Comparison of ENCODE assay signal across 25 cellular contexts in genomic region chr3:192296845-192297244, GRCh38.
"Had no signal": no experiment of that assay in that cellular context is flagged by ENCODE, and none has a peak within 500 bp of the region (broad histone marks: within the 10 kb centered on the region; RNA-seq: fewer than 3 reads in every experiment).

No MANE protein-coding gene starts in this region.

- H3K27me3 ChIP-seq: neural progenitor cell, ovary, right lobe of liver, sigmoid colon, stomach, thyroid gland, tibial nerve, upper lobe of left lung, vagina had no signal

- H3K4me1 ChIP-seq: neural progenitor cell, parathyroid adenoma, psoas muscle, right lobe of liver, sigmoid colon, stomach, thyroid gland, tibial nerve, upper lobe of left lung, vagina had no signal

- H3K4me3 Mint-ChIP-seq: nephron; neural progenitor cell; stimulated activated effector memory CD8-positive, alpha-beta T cell treated with anti-CD3 and anti-CD28 coated beads, Interleukin-12 subunit alpha, Interleukin-12 subunit beta, amount 100 ng/mL, for 72 hours; stimulated activated naive B cell treated with anti-CD40 and anti-IgM and Interleukin-4, amounts not matched to agents 10 μg/mL and 1 μg/mL and 100 μg/mL, for 72 hours; stimulated activated naive CD8-positive, alpha-beta T cell treated with anti-CD3 and anti-CD28 coated beads, Interleukin-15, Interleukin-2, amounts not matched to agents 100 ng/mL and 50 ng/mL, for 24 hours had no signal

- DNase-seq: occipital lobe; ovary; psoas muscle; right cardiac atrium; right lobe of liver; sigmoid colon; small intestine; stimulated activated CD4-positive, alpha-beta T cell treated with anti-CD3 and anti-CD28 coated beads, Interleukin-15, amount 100 ng/mL, for 24 hours; stimulated activated CD4-positive, alpha-beta T cell treated with anti-CD3 and anti-CD28 coated beads, Interleukin-2, amount 100 ng/mL, for 24 hours; stimulated activated CD4-positive, alpha-beta T cell treated with anti-CD3 and anti-CD28 coated beads, Interleukin-2, amount 100 ng/mL, for 48 hours; stimulated activated CD4-positive, alpha-beta T cell treated with anti-CD3 and anti-CD28 coated beads, Interleukin-4, amount 100 ng/mL, for 24 hours; stimulated activated naive B cell treated with anti-CD40 and anti-IgM and Interleukin-4, amounts not matched to agents 10 μg/mL and 1 μg/mL and 100 μg/mL, for 72 hours; stimulated activated naive CD4-positive, alpha-beta T cell treated with Interleukin-2 at 50 U/mL for 16 hours; stomach; thyroid gland; upper lobe of left lung had no signal

- H3K27ac Mint-ChIP-seq: nephron; neural progenitor cell; progenitor cell of endocrine pancreas; stimulated activated effector memory CD8-positive, alpha-beta T cell treated with anti-CD3 and anti-CD28 coated beads, Interleukin-12 subunit alpha, Interleukin-12 subunit beta, amount 100 ng/mL, for 72 hours; stimulated activated naive B cell treated with anti-CD40 and anti-IgM and Interleukin-4, amounts not matched to agents 10 μg/mL and 1 μg/mL and 100 μg/mL, for 72 hours; stimulated activated naive CD8-positive, alpha-beta T cell treated with anti-CD3 and anti-CD28 coated beads, Interleukin-15, Interleukin-2, amounts not matched to agents 100 ng/mL and 50 ng/mL, for 24 hours had no signal

- H3K9me3 Mint-ChIP-seq: nephron had no signal

- H3K36me3 Mint-ChIP-seq: stimulated activated effector memory CD8-positive, alpha-beta T cell treated with anti-CD3 and anti-CD28 coated beads, Interleukin-12 subunit alpha, Interleukin-12 subunit beta, amount 100 ng/mL, for 72 hours; stimulated activated naive B cell treated with anti-CD40 and anti-IgM and Interleukin-4, amounts not matched to agents 10 μg/mL and 1 μg/mL and 100 μg/mL, for 72 hours had no signal

- H3K27ac ChIP-seq: neural progenitor cell, ovary, parathyroid adenoma, psoas muscle, right lobe of liver, sigmoid colon, stomach, thoracic aorta, thyroid gland, tibial nerve, upper lobe of left lung, vagina had no signal

- H3K79me2 ChIP-seq: parathyroid adenoma had no signal

- H2AFZ ChIP-seq: neural progenitor cell, parathyroid adenoma had no signal

- H3K36me3 ChIP-seq: neural progenitor cell, ovary, right lobe of liver, sigmoid colon, stomach, thoracic aorta, thyroid gland, tibial nerve, upper lobe of left lung, vagina had no signal

- H3K27me3 Mint-ChIP-seq: stimulated activated naive B cell treated with anti-CD40 and anti-IgM and Interleukin-4, amounts not matched to agents 10 μg/mL and 1 μg/mL and 100 μg/mL, for 72 hours; stimulated activated naive CD8-positive, alpha-beta T cell treated with anti-CD3 and anti-CD28 coated beads, Interleukin-15, Interleukin-2, amounts not matched to agents 100 ng/mL and 50 ng/mL, for 24 hours had no signal

- H3K4me1 Mint-ChIP-seq: nephron; neural progenitor cell; stimulated activated effector memory CD8-positive, alpha-beta T cell treated with anti-CD3 and anti-CD28 coated beads, Interleukin-12 subunit alpha, Interleukin-12 subunit beta, amount 100 ng/mL, for 72 hours; stimulated activated naive B cell treated with anti-CD40 and anti-IgM and Interleukin-4, amounts not matched to agents 10 μg/mL and 1 μg/mL and 100 μg/mL, for 72 hours had no signal

- H3K4me3 ChIP-seq: neural progenitor cell, ovary, psoas muscle, right lobe of liver, sigmoid colon, stomach, thoracic aorta, thyroid gland, tibial nerve, upper lobe of left lung, vagina had no signal

- H3K4me2 ChIP-seq: neural progenitor cell had no signal

- ATAC-seq: psoas muscle; right cardiac atrium; right lobe of liver; stimulated activated effector memory CD8-positive, alpha-beta T cell treated with anti-CD3 and anti-CD28 coated beads, Interleukin-12 subunit alpha, Interleukin-12 subunit beta, amount 100 ng/mL, for 72 hours; stimulated activated naive B cell treated with anti-CD40 and anti-IgM and Interleukin-4, amounts not matched to agents 10 μg/mL and 1 μg/mL and 100 μg/mL, for 72 hours had no signal
